Comparison of ENCODE assay signal across 17 cellular contexts in genomic region chr5:43554497-43554896, GRCh38. TPM values are rescaled to one million over a fixed set of nuclear protein-coding genes. Genes with fewer than 3 reads are reported as not detected.
A peak's percentile ranks its signal among the peaks of the same experiment; 100 is the strongest.
DNase-seq lines count a peak whose midpoint lies in the region; ATAC-seq and TF ChIP-seq lines count a peak whose summit lies in the region.
"Had no signal": no experiment of that assay in that cellular context is flagged by ENCODE, and none has a peak within 500 bp of the region (broad histone marks: within the 10 kb centered on the region; RNA-seq: fewer than 3 reads in every experiment).

No MANE protein-coding gene starts in this region.

- peaks cover under 1% of the 10 kb centered on the region for H3K36me3 Mint-ChIP-seq in glutamatergic neuron (ENCODE audit: unreplicated experiment)

- intact Hi-C loops in left ventricle myocardium superior (cut with micrococcal nuclease), result no loop called here

- H3K27ac Mint-ChIP-seq in glutamatergic neuron (ENCODE audit: unreplicated experiment), result peak overlapping the region; percentile 44

- H3K4me1 Mint-ChIP-seq in glutamatergic neuron (ENCODE audit: low read depth, unreplicated experiment), result peaks cover 5% of the 10 kb centered on the region

- H3K4me3 ChIP-seq in cardiac muscle cell (peak overlapping the region; percentile 69), SK-N-MC (peak overlapping the region; percentile 98), subcutaneous abdominal adipose tissue (ENCODE audit: low read depth in 1 of 5, low read length in 5 of 5) (no peak overlapping the region)
- H3K4me3 ChIP-seq: transverse colon had no signal

- H3K9me3 ChIP-seq in cardiac muscle cell (ENCODE audit: low read depth) (no peaks in the 10 kb centered on the region), SK-N-MC (ENCODE audit: low read depth, low read length) (no peaks in the 10 kb centered on the region), subcutaneous abdominal adipose tissue (ENCODE audit: control insufficient read depth in 5 of 5, low read length in 5 of 5) (no peaks in the 10 kb centered on the region)
- H3K9me3 ChIP-seq: breast epithelium, transverse colon had no signal

- peaks cover 25% of the 10 kb centered on the region for H3K36me3 ChIP-seq in cardiac muscle cell
- H3K36me3 ChIP-seq in SK-N-MC (ENCODE audit: insufficient read depth, low read length), result peaks cover 60% of the 10 kb centered on the region
- peaks cover 0 to 41% (median 14%) of the 10 kb centered on the region in 5 donors for H3K36me3 ChIP-seq in subcutaneous abdominal adipose tissue (ENCODE audit: control insufficient read depth in 5 of 5, insufficient read depth in 5 of 5, low read length in 5 of 5)
- H3K36me3 ChIP-seq: breast epithelium had no signal

- H3K27me3 Mint-ChIP-seq in glutamatergic neuron (ENCODE audit: unreplicated experiment), result peaks cover 6% of the 10 kb centered on the region

- no peak for TF ChIP-seq CTCF in cardiac muscle cell (IDR thresholded peaks at IDR 0.05; ENCODE audit: low read depth, low read length)
- TF ChIP-seq CTCF in glutamatergic neuron (IDR thresholded peaks at IDR 0.05; ENCODE audit: partially characterized antibody, unreplicated experiment), result no peak

- H3K27ac ChIP-seq in cardiac muscle cell (no peak overlapping the region), SK-N-MC (no peak overlapping the region), subcutaneous abdominal adipose tissue (ENCODE audit: low read depth, low read length) (peak overlapping the region; percentile 75)
- H3K27ac ChIP-seq: transverse colon had no signal

- no peak overlapping the region for H3K4me3 Mint-ChIP-seq in glutamatergic neuron (ENCODE audit: unreplicated experiment)

- ATAC-seq in left ventricle myocardium superior, result no peak
- no peak for ATAC-seq in GM18520 (IDR thresholded peaks at IDR 0.05; ENCODE audit: unreplicated experiment)

- peaks cover 10% of the 10 kb centered on the region for H3K9me3 Mint-ChIP-seq in glutamatergic neuron (ENCODE audit: unreplicated experiment)

- H3K27me3 ChIP-seq in cardiac muscle cell (no peaks in the 10 kb centered on the region), subcutaneous abdominal adipose tissue (ENCODE audit: control insufficient read depth in 5 of 5, insufficient read depth in 4 of 5, low read length in 5 of 5) (no peaks in the 10 kb centered on the region)
- H3K27me3 ChIP-seq: breast epithelium, transverse colon had no signal

- DNase-seq in cardiac muscle cell (ENCODE audit: low read depth in 1 of 2, low spot score in 1 of 2) (no peak), left ventricle myocardium superior (no peak), SK-N-MC (ENCODE audit: low read depth, low spot score) (no peak), glutamatergic neuron (no peak), DMS79 treated with DMSO at 0.1 percent for 48 hours (lab: John Stamatoyannopoulos, UW) (no peak)
- no peak for DNase-seq in stimulated activated CD4-positive, alpha-beta T cell treated with anti-CD3 and anti-CD28 coated beads, Interleukin-15, amount 100 ng/mL, for 24 hours
- DNase-seq: ACHN, activated gamma-delta T cell treated with Interleukin-2 at 50 U/mL for 16 hours, hypothalamus, Kasumi-1, NCI-H2081, NCI-H82, SHP77 treated with DMSO at 0.1 percent for 48 hours, transverse colon had no signal

- H3K4me1 ChIP-seq in cardiac muscle cell (ENCODE audit: low read depth) (peaks cover 44% of the 10 kb centered on the region), subcutaneous abdominal adipose tissue (ENCODE audit: control insufficient read depth in 5 of 5, insufficient read depth in 5 of 5, low read length in 5 of 5) (peaks cover 0 to 56% (median 40%) of the 10 kb centered on the region in 5 donors)

- H3K9ac ChIP-seq in SK-N-MC (ENCODE audit: insufficient read length) (no peak overlapping the region), subcutaneous abdominal adipose tissue (ENCODE audit: low read length in 5 of 5) (peak overlapping the region in 3 of 5 donors; percentile 89 to 98 (median 89))

RNA-seq across cellular contexts. Expression of gene PAIP1, which starts 2.4 kb away (rescaled TPM):
- total RNA-seq in cardiac muscle cell (140 and 151 TPM in 2 replicates), left ventricle myocardium superior (124 TPM), glutamatergic neuron (ENCODE audit: unreplicated experiment) (127 TPM)
- polyA plus RNA-seq in cardiac muscle cell, result 298 and 341 TPM in 2 replicates

RNA-seq across cellular contexts. Expression of gene C5orf34, which starts 39.5 kb away (rescaled TPM):
- total RNA-seq in cardiac muscle cell, result 1.0 and 3.7 TPM in 2 replicates
- polyA plus RNA-seq in cardiac muscle cell, result 5.2 and 9.7 TPM in 2 replicates
- total RNA-seq in left ventricle myocardium superior, result 1.0 TPM
- total RNA-seq in glutamatergic neuron (ENCODE audit: unreplicated experiment), result 10.2 TPM

RNA-seq across cellular contexts. Expression of gene NNT, which starts 48.5 kb away (rescaled TPM):
- total RNA-seq in cardiac muscle cell (97.6 and 123 TPM in 2 replicates), left ventricle myocardium superior (554 TPM), glutamatergic neuron (ENCODE audit: unreplicated experiment) (152 TPM)
- polyA plus RNA-seq in cardiac muscle cell, result 103 and 142 TPM in 2 replicates

Comparison
In these comparisons a context has a peak if more than half of its experiments do, and no peak if none do; other contexts are left out.
1. H3K4me3 ChIP-seq: peak in cardiac muscle cell (single experiment) and SK-N-MC (single experiment); none in subcutaneous abdominal adipose tissue (0 of 5).